In the genomic region with DNA sequence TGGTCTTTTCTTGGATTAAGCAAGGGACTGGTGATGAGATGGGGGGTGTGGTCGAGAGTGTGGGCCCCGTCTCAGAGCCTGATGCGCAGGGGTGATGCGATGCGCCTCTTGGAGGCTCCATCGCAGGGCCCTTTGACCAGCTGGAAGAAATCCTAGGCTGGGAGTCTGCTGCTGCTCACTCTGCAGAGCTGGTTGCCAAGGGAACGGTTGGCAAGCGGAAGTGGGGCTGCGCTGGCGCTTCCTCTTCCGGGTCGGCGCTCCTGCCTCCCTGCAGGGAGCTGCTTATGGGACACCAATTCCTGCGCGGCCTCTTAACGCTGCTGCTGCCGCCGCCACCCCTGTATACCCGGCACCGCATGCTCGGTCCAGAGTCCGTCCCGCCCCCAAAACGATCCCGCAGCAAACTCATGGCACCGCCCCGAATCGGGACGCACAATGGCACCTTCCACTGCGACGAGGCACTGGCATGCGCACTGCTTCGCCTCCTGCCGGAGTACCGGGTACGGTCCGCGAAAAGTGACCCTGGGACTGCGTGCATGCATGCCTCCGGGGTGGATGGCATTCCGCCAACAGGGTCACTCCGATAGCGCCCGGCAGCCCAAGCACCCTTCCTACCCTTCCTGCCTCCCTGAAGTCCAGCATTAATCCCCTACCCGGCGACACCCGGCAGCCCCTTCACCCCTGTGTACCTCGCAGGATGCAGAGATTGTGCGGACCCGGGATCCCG, we compare ENCODE assay signal across 8 cellular contexts. TPM values are rescaled to one million over a fixed set of nuclear protein-coding genes. Genes with fewer than 3 reads are reported as not detected.
DNase-seq lines count a peak whose midpoint lies in the region; ATAC-seq and TF ChIP-seq lines count a peak whose summit lies in the region.

A gene with protein sequence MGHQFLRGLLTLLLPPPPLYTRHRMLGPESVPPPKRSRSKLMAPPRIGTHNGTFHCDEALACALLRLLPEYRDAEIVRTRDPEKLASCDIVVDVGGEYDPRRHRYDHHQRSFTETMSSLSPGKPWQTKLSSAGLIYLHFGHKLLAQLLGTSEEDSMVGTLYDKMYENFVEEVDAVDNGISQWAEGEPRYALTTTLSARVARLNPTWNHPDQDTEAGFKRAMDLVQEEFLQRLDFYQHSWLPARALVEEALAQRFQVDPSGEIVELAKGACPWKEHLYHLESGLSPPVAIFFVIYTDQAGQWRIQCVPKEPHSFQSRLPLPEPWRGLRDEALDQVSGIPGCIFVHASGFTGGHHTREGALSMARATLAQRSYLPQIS (plus strand): TSS at position 242 of the 727 bp plus-strand sequence. CDS start 43 bp downstream, at position 285.

- no peaks in the 10 kb centered on the region for H3K27me3 ChIP-seq in colonic mucosa

- intact Hi-C loops in colonic mucosa (cut with DNase I): no loop called here
- intact Hi-C loops in left colon (cut with DNase I, micrococcal nuclease): no loop called here

- H3K4me3 ChIP-seq in colonic mucosa: peak within 1 kb of the TSS; percentile 81

- H3K27ac ChIP-seq in colonic mucosa: peak within 1 kb of the TSS; percentile 83

- peaks cover 13% of the 10 kb centered on the region for H3K4me1 ChIP-seq in colonic mucosa

- H3K36me3 ChIP-seq in colonic mucosa: no peaks in the 10 kb centered on the region

- peak; percentile 78 to 81 for DNase-seq in AML-193 (lab: John Stamatoyannopoulos, UW)
- DNase-seq in NCI-H510A treated with DMSO at 0.1 percent for 48 hours (lab: John Stamatoyannopoulos, UW): peak; percentile 81
- DNase-seq in activated CD4-positive, alpha-beta T cell treated with anti-CD3 and anti-CD28 coated beads for 4 hours: peak; percentile 75 to 79
- peak; percentile 92 for DNase-seq in colonic mucosa
- peak; percentile 92 for DNase-seq in left colon
- peak; percentile 64 to 70 for DNase-seq in stimulated activated CD4-positive, alpha-beta T cell treated with anti-CD3 and anti-CD28 coated beads, Interleukin-1b, Interleukin-23, amount 100 ng/mL, for 4 hours (ENCODE audit: low read depth in 2 of 2)

- TF ChIP-seq CTCF in colonic mucosa (IDR thresholded peaks at IDR 0.05): no peak

- H3K9ac ChIP-seq in colonic mucosa (ENCODE audit: low read depth in 2 of 2, low read length in 2 of 2): peak within 1 kb of the TSS; percentile 67 to 90

- H3K9me3 ChIP-seq in colonic mucosa: no peaks in the 10 kb centered on the region

- peak; percentile 80 for ATAC-seq in GM19025 (IDR thresholded peaks at IDR 0.05; ENCODE audit: low read depth, unreplicated experiment)
- ATAC-seq in HG03378 (IDR thresholded peaks at IDR 0.05; ENCODE audit: unreplicated experiment): peak; percentile 50
- peak; percentile 85 for ATAC-seq in left colon

RNA-seq across cellular contexts. Expression of the gene that starts here (rescaled TPM):
- total RNA-seq in colonic mucosa (10 to 100 TPM; 37.4 to 60.6 TPM), left colon (10 to 100 TPM; 37.9 to 39.2 TPM)

Comparison
In these comparisons a context has a peak if more than half of its experiments do, and no peak if none do; other contexts are left out.
1. Peak in every context shown above with its lines: DNase-seq, ATAC-seq, H3K4me3 ChIP-seq and H3K27ac ChIP-seq.